8 cellular contexts compared by ENCODE assay signal in genomic region chr20:32456869-32457421, GRCh38.
DNase-seq lines count a peak whose midpoint lies in the region; TF ChIP-seq lines count a peak whose summit lies in the region.

No MANE protein-coding gene starts in this region.

- H3K9ac ChIP-seq in GM23248 (peak overlapping the region; percentile 58), SK-N-MC (ENCODE audit: insufficient read length) (no peak overlapping the region)

- H3F3A ChIP-seq in GM23248 (ENCODE audit: insufficient read depth), result no peaks in the 10 kb centered on the region

- peak overlapping the region; percentile 55; the same call in 1 of the 2 replicates for H2AFZ ChIP-seq in GM23248

- WGBS in GM23248 (ENCODE audit: low coverage in 1 of 2, low lambda C conversion rate in 2 of 2, missing lambda C conversion rate in 2 of 2), 2 experiments, result 3 to 7% methylated on average over 17 to 31 of the region's 33 CpGs

- H4K20me1 ChIP-seq in GM23248 (ENCODE audit: insufficient read depth), result no peaks in the 10 kb centered on the region

- H3K4me2 ChIP-seq in GM23248 (ENCODE audit: unreplicated experiment), result peak overlapping the region; percentile 89

- no peak overlapping the region for H3K4me3 Mint-ChIP-seq in osteocyte (ENCODE audit: unreplicated experiment)

- peak overlapping the region; percentile 70 for H3K4me3 ChIP-seq in GM23248
- peak overlapping the region; percentile 61 for H3K4me3 ChIP-seq in SK-N-MC
- H3K4me3 ChIP-seq in foreskin fibroblast (ENCODE audit: low read depth in 1 of 2, low read length in 2 of 2), result peak overlapping the region; percentile 43 to 54

- peaks cover 15% of the 10 kb centered on the region for H3K4me1 Mint-ChIP-seq in osteocyte (ENCODE audit: unreplicated experiment)

- H3K9me3 ChIP-seq in GM23248 (ENCODE audit: low read depth), result no peaks in the 10 kb centered on the region
- no peaks in the 10 kb centered on the region for H3K9me3 ChIP-seq in SK-N-MC (ENCODE audit: low read depth, low read length)

- H3K79me2 ChIP-seq in GM23248 (ENCODE audit: insufficient read depth), result no peaks in the 10 kb centered on the region

- no peaks in the 10 kb centered on the region for H3K36me3 ChIP-seq in GM23248 (ENCODE audit: low read depth)
- H3K36me3 ChIP-seq in SK-N-MC (ENCODE audit: insufficient read depth, low read length), result no peaks in the 10 kb centered on the region

- H3K27ac Mint-ChIP-seq in osteocyte (ENCODE audit: unreplicated experiment), result no peak overlapping the region

- H3K9me3 Mint-ChIP-seq in osteocyte (ENCODE audit: unreplicated experiment), result no peaks in the 10 kb centered on the region

- peaks cover 4% of the 10 kb centered on the region; the same call in 1 of the 2 replicates for H3K4me1 ChIP-seq in GM23248 (ENCODE audit: insufficient read depth)

- DNase-seq in AG20443 (ENCODE audit: low spot score) (peak; percentile 93), GM23248 (peak; percentile 71), SK-N-MC (ENCODE audit: low read depth, low spot score) (no peak), foreskin fibroblast (peak in 1 of 2 donors; percentile 72), osteocyte (ENCODE audit: extremely low spot score, unreplicated experiment) (peak; percentile 89), NCI-H510A (lab: John Stamatoyannopoulos, UW) (no peak), NCI-H146 (lab: John Stamatoyannopoulos, UW) (no peak), H4 (ENCODE audit: low spot score) (no peak)

- H3K27me3 Mint-ChIP-seq in osteocyte (ENCODE audit: unreplicated experiment), result no peaks in the 10 kb centered on the region

- TF ChIP-seq CTCF in foreskin fibroblast (IDR thresholded peaks at IDR 0.05; ENCODE audit: low read depth, low read length), result peak; percentile 71
- TF ChIP-seq CTCF in osteocyte (IDR thresholded peaks at IDR 0.05), result peak; percentile 95

- H3K27ac ChIP-seq in GM23248 (no peak overlapping the region), SK-N-MC (no peak overlapping the region)

- H3K27me3 ChIP-seq in GM23248 (replicated peaks; ENCODE audit: insufficient read depth), result no peaks in the 10 kb centered on the region

- no peaks in the 10 kb centered on the region for H3K9me2 ChIP-seq in GM23248 (ENCODE audit: insufficient read depth)

- in situ Hi-C loops in GM23248 (cut with MboI), result no loop called here

- peaks cover 16% of the 10 kb centered on the region for H3K36me3 Mint-ChIP-seq in osteocyte (ENCODE audit: unreplicated experiment)

Comparison
In these comparisons a context has a peak if more than half of its experiments do, and no peak if none do; other contexts are left out.
1. DNase-seq: peak in AG20443 (single experiment), GM23248 (single experiment) and osteocyte (single experiment); none in SK-N-MC (single experiment), NCI-H510A (single experiment), NCI-H146 (single experiment) and H4 (single experiment).
2. Peak in every context shown above with its lines, with median percentiles within 50 percentile points of each other: H3K4me3 ChIP-seq.